Comparison of ENCODE assay signal across 8 cellular contexts in the genomic region with DNA sequence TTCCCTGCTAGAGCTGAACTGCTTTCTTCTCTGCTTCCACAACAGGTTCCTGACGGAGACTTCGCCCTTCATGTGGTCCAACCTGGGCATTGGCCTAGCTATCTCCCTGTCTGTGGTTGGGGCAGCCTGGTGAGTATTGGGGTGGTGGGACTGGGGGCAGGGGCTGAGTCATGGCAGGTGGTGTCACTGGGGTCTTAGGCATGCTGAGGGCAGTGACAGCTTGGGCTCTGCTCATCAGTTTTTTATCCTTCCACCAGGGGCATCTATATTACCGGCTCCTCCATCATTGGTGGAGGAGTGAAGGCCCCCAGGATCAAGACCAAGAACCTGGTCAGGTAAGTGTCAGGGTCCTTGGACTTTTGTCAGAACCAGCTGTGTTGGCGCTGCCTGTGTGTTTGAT. TPM values are rescaled to one million over a fixed set of nuclear protein-coding genes. Genes with fewer than 3 reads are reported as not detected.
A peak's percentile ranks its signal among the peaks of the same experiment; 100 is the strongest.
DNase-seq lines count a peak whose midpoint lies in the region; ATAC-seq and TF ChIP-seq lines count a peak whose summit lies in the region.

No MANE protein-coding gene starts in this region.

- H3K4me1 ChIP-seq in esophagus squamous epithelium: peaks cover 48 to 74% (median 53%) of the 10 kb centered on the region in 3 donors

- POLR2A ChIA-PET in RWPE1 (lab: Yijun Ruan, JAX; ENCODE audit: low non-redundant PET): no interaction called here

- CTCF ChIA-PET in RWPE1 (lab: Yijun Ruan, JAX): interaction anchor here (0.8 to 1.2 kb wide), 3 partner anchors 45 to 213 kb away, joined by 3 to 4 read pairs (median 3); no protein-coding TSS in a partner anchor

- no peaks in the 10 kb centered on the region for H3K27me3 ChIP-seq in esophagus squamous epithelium

- intact Hi-C loops in esophagus squamous epithelium (cut with DNase I): no loop called here

- H3K9me3 ChIP-seq in esophagus squamous epithelium: no peaks in the 10 kb centered on the region

- H3K4me3 ChIP-seq in GM12864 (ENCODE audit: low read depth, low read length) (peak overlapping the region; percentile 77), esophagus squamous epithelium (peak overlapping the region; percentile 62 to 99 (median 86)), retinal pigment epithelial cell (ENCODE audit: low read length) (peak overlapping the region; percentile 84)

- ATAC-seq in GM18519 (IDR thresholded peaks at IDR 0.05; ENCODE audit: low FRiP score, unreplicated experiment) (no peak), HG02571 (IDR thresholded peaks at IDR 0.05; ENCODE audit: unreplicated experiment) (no peak)

- no peak for TF ChIP-seq POLR2A in esophagus squamous epithelium (IDR thresholded peaks at IDR 0.05)

- no peak for TF ChIP-seq CTCF in GM12864 (IDR thresholded peaks at IDR 0.05; ENCODE audit: low read depth, low read length, missing control alignments)
- TF ChIP-seq CTCF in RWPE1 (conservative IDR thresholded peaks at IDR 0.05; ENCODE audit: low read depth): no peak
- no peak for TF ChIP-seq CTCF in esophagus squamous epithelium (IDR thresholded peaks at IDR 0.05)
- TF ChIP-seq CTCF in retinal pigment epithelial cell (conservative IDR thresholded peaks at IDR 0.05; ENCODE audit: low read depth, low read length): no peak

- WGBS in esophagus squamous epithelium, 2 donors: 90 to 100% methylated on average over 2 to 3 of the region's 4 CpGs

- peaks cover 12 to 45% (median 20%) of the 10 kb centered on the region in 3 donors for H3K36me3 ChIP-seq in esophagus squamous epithelium

- peak overlapping the region; percentile 90 for H3K27ac ChIP-seq in RWPE1
- peak overlapping the region in 3 of 4 donors; percentile 89 to 98 (median 97) for H3K27ac ChIP-seq in esophagus squamous epithelium

- DNase-seq in GM12864 (ENCODE audit: low read depth): no peak
- DNase-seq in RWPE1 (ENCODE audit: low spot score): no peak
- no peak for DNase-seq in esophagus squamous epithelium (lab: John Stamatoyannopoulos, UW)
- DNase-seq in retinal pigment epithelial cell (ENCODE audit: low read depth): no peak
- DNase-seq in NK-92 treated with Interleukin-12 subunit alpha and Interleukin-12 subunit beta, amount 100 ng/mL, for 24 hours (lab: John Stamatoyannopoulos, UW): no peak
- DNase-seq in HK-2 (ENCODE audit: unreplicated experiment): no peak

RNA-seq across cellular contexts. Expression of gene ATP6V0B, which starts 1.3 kb away (rescaled TPM):
- total RNA-seq in esophagus squamous epithelium: 100 to 1,000 TPM in 3 of 4 donors, 10 to 100 TPM in 1; 70.1 to 169 (median 135) TPM

RNA-seq across cellular contexts. Expression of gene B4GALT2, which starts 3.0 kb away (rescaled TPM):
- 10 to 100 TPM; 38.9 to 59.3 (median 48.3) TPM for total RNA-seq in esophagus squamous epithelium

RNA-seq across cellular contexts. Expression of gene DPH2, which starts 6.2 kb away (rescaled TPM):
- 10 to 100 TPM; 14.0 to 34.6 (median 27.7) TPM for total RNA-seq in esophagus squamous epithelium

RNA-seq across cellular contexts. Expression of gene CCDC24, which starts 15.4 kb away (rescaled TPM):
- total RNA-seq in esophagus squamous epithelium: 1 to 10 TPM; 3.0 to 7.3 (median 4.7) TPM

RNA-seq across cellular contexts. Expression of gene IPO13, which starts 29.3 kb away (rescaled TPM):
- total RNA-seq in esophagus squamous epithelium: 10 to 100 TPM; 19.3 to 32.4 (median 20.5) TPM
